Comparison of ENCODE assay signal across 8 cellular contexts in the genomic region with DNA sequence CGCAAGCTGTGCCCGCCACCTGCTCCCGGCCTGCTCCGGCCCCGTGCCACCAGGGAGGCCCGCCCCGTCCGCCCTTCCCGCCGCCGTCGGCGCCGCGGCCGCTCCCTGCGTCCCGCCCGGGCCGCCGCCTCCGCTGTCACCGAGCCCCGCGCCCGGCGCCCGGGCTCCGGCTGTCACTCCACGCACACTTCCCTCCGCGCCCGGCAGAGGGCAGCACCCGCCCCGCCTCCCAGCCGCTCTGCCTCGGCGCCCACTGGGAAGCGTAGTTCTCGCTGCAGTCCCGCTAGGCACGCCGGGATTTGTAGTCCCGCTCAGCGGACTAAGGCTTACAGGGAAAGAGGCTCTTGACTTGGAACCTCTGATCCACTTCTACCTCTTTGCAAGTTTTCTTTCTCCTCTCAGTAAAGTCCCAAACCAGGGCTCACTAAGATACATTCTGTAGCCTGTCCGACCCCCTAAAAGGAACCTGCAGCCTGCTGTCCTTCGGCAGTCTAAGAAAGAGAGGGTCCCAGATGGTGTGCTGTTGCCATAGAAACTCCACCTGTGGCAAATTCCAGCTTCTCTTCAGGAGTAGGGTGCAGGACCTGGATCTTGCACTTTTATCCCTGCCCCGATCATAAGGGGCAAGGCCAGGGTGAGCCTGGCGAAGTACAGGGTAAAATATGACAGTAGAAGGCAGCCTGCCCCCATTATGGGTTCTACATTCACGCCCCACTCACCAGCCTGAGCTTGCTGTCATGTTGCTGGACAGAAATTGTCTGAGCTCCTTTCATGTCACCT. TPM values are rescaled to one million over a fixed set of nuclear protein-coding genes. Genes with fewer than 3 reads are reported as not detected.
DNase-seq lines count a peak whose midpoint lies in the region; ATAC-seq and TF ChIP-seq lines count a peak whose summit lies in the region.

TFEB (minus strand) TSS at position 182 of the 780 bp plus-strand sequence. CDS start 44,395 bp downstream, outside the sequence.

- H3K36me3 Mint-ChIP-seq in activated T-helper 1 cell treated with anti-CD3 and anti-CD28 coated beads, Interleukin-12 subunit alpha, Interleukin-12 subunit beta, Interleukin-2, Interleukin-4 antibody, amounts not matched to agents 30 ng/mL and 10 ng/mL and 1 ng/mL, durations not matched to agents 14 hours and 24 hours and 36 hours (ENCODE audit: low read depth): no peaks in the 10 kb centered on the region
- H3K36me3 Mint-ChIP-seq in naive thymus-derived CD4-positive, alpha-beta T cell: no peaks in the 10 kb centered on the region
- peaks cover 10 to 15% of the 10 kb centered on the region in 2 donors for H3K36me3 Mint-ChIP-seq in stimulated activated naive B cell treated with anti-CD40 and anti-IgM and Interleukin-4, amounts not matched to agents 10 μg/mL and 1 μg/mL and 100 μg/mL, for 72 hours

- intact Hi-C loops in Panc1 (cut with micrococcal nuclease; ENCODE audit: unreplicated experiment): loop anchor here (10.0 kb wide), 1 partner anchor 49 kb away; the partner anchor contains the start of genes PRICKLE4 and TOMM6
- intact Hi-C loops in activated T-helper 1 cell treated with anti-CD3 and anti-CD28 coated beads, Interleukin-12 subunit alpha, Interleukin-12 subunit beta, Interleukin-2, Interleukin-4 antibody, amounts not matched to agents 30 ng/mL and 10 ng/mL and 1 ng/mL, durations not matched to agents 14 hours and 24 hours and 36 hours (cut with micrococcal nuclease): loop anchor here (1.0 to 10.0 kb wide), 10 partner anchors 28 to 1899 kb away; partner anchors contain the start of genes BYSL, CCND3, MAD2L1BP and MED20
- intact Hi-C loops in naive thymus-derived CD4-positive, alpha-beta T cell (cut with micrococcal nuclease): loop anchor here (1.0 to 10.0 kb wide), 19 partner anchors 28 to 1893 kb away; partner anchors contain the start of genes BYSL (in 2 of the 2), MED20 (in 2 of the 2), MRPS10 (in 2 of the 2) and PRICKLE4 (in 2 of the 2)

- H3K36me3 ChIP-seq in Panc1 (ENCODE audit: control insufficient read depth, insufficient read depth, low read length): no peaks in the 10 kb centered on the region; the same call in 1 of the 2 replicates
- peaks cover 0 to 4% (median 0%) of the 10 kb centered on the region in 3 experiments for H3K36me3 ChIP-seq in naive thymus-derived CD4-positive, alpha-beta T cell (ENCODE audit: control insufficient read depth in 2 of 3, insufficient read depth in 3 of 3, low read length in 3 of 3)

- POLR2A ChIA-PET in Panc1 (lab: Charles Lee): interaction anchor here (0.6 kb wide), 1 partner anchor 8 kb away, joined by 4 read pairs; no protein-coding TSS in a partner anchor
- POLR2A ChIA-PET in naive thymus-derived CD4-positive, alpha-beta T cell (lab: Charles Lee): interaction anchor here (0.6 to 2.2 kb wide), 4 partner anchors 49 to 1648 kb away, joined by 3 to 7 read pairs (median 4); no protein-coding TSS in a partner anchor

- BruUV-seq in Panc1 (replicated peaks; lab: Mats Ljungman, UMichigan): no TSS peak

- H3K27ac Mint-ChIP-seq in activated T-helper 1 cell treated with anti-CD3 and anti-CD28 coated beads, Interleukin-12 subunit alpha, Interleukin-12 subunit beta, Interleukin-2, Interleukin-4 antibody, amounts not matched to agents 30 ng/mL and 10 ng/mL and 1 ng/mL, durations not matched to agents 14 hours and 24 hours and 36 hours: peak within 1 kb of the TSS; percentile 31
- H3K27ac Mint-ChIP-seq in naive thymus-derived CD4-positive, alpha-beta T cell: peak within 1 kb of the TSS in 8 of 9 donors; percentile 34 to 84 (median 62)
- peak within 1 kb of the TSS; percentile 93 for H3K27ac Mint-ChIP-seq in stimulated activated naive B cell treated with anti-CD40 and anti-IgM and Interleukin-4, amounts not matched to agents 10 μg/mL and 1 μg/mL and 100 μg/mL, for 72 hours

- DNase-seq in DMS53 treated with DMSO at 0.1 percent for 48 hours (lab: John Stamatoyannopoulos, UW; ENCODE audit: unreplicated experiment) (peak; percentile 87), KG1 (lab: John Stamatoyannopoulos, UW) (peak; percentile 68), Panc1 (ENCODE audit: low read depth, low spot score) (peak; percentile 65), fibroblast of gingiva (ENCODE audit: low read depth) (peak; percentile 84)
- peak; percentile 92 for DNase-seq in activated T-helper 1 cell treated with anti-CD3 and anti-CD28 coated beads, Interleukin-12 subunit alpha, Interleukin-12 subunit beta, Interleukin-2, Interleukin-4 antibody, amounts not matched to agents 30 ng/mL and 10 ng/mL and 1 ng/mL, durations not matched to agents 14 hours and 24 hours and 36 hours (ENCODE audit: low spot score)
- DNase-seq in naive thymus-derived CD4-positive, alpha-beta T cell: peak; percentile 88 to 98 (median 93)
- peak; percentile 94 for DNase-seq in stimulated activated naive B cell treated with anti-CD40 and anti-IgM and Interleukin-4, amounts not matched to agents 10 μg/mL and 1 μg/mL and 100 μg/mL, for 72 hours

- H3K4me3 ChIP-seq in Panc1 (ENCODE audit: low read depth in 2 of 2, low read length in 2 of 2): peak within 1 kb of the TSS; percentile 64 to 86
- H3K4me3 ChIP-seq in naive thymus-derived CD4-positive, alpha-beta T cell (ENCODE audit: low read length): peak within 1 kb of the TSS; percentile 57

- H3K9me3 Mint-ChIP-seq in activated T-helper 1 cell treated with anti-CD3 and anti-CD28 coated beads, Interleukin-12 subunit alpha, Interleukin-12 subunit beta, Interleukin-2, Interleukin-4 antibody, amounts not matched to agents 30 ng/mL and 10 ng/mL and 1 ng/mL, durations not matched to agents 14 hours and 24 hours and 36 hours: no peaks in the 10 kb centered on the region
- H3K9me3 Mint-ChIP-seq in naive thymus-derived CD4-positive, alpha-beta T cell: no peaks in the 10 kb centered on the region
- no peaks in the 10 kb centered on the region for H3K9me3 Mint-ChIP-seq in stimulated activated naive B cell treated with anti-CD40 and anti-IgM and Interleukin-4, amounts not matched to agents 10 μg/mL and 1 μg/mL and 100 μg/mL, for 72 hours

- peaks cover 24% of the 10 kb centered on the region for H3K4me1 Mint-ChIP-seq in activated T-helper 1 cell treated with anti-CD3 and anti-CD28 coated beads, Interleukin-12 subunit alpha, Interleukin-12 subunit beta, Interleukin-2, Interleukin-4 antibody, amounts not matched to agents 30 ng/mL and 10 ng/mL and 1 ng/mL, durations not matched to agents 14 hours and 24 hours and 36 hours (ENCODE audit: low read depth)
- peaks cover 14 to 33% (median 25%) of the 10 kb centered on the region in 7 donors for H3K4me1 Mint-ChIP-seq in naive thymus-derived CD4-positive, alpha-beta T cell
- H3K4me1 Mint-ChIP-seq in stimulated activated naive B cell treated with anti-CD40 and anti-IgM and Interleukin-4, amounts not matched to agents 10 μg/mL and 1 μg/mL and 100 μg/mL, for 72 hours: peaks cover 20 to 25% of the 10 kb centered on the region in 2 donors

- ATAC-seq in GM21717 (IDR thresholded peaks at IDR 0.05; ENCODE audit: unreplicated experiment) (peak; percentile 45), Panc1 (peak; percentile 78)
- peak; percentile 87 for ATAC-seq in naive thymus-derived CD4-positive, alpha-beta T cell
- ATAC-seq in stimulated activated naive B cell treated with anti-CD40 and anti-IgM and Interleukin-4, amounts not matched to agents 10 μg/mL and 1 μg/mL and 100 μg/mL, for 72 hours (replicated peaks): peak; percentile 44 to 53

- in situ Hi-C loops in Panc1 (cut with HindIII; ENCODE audit: low pct_unique_long_range_greater_than_20kb, low sequenced_read_pairs): no loop called here

- H3K27me3 ChIP-seq in Panc1 (ENCODE audit: control insufficient read depth, insufficient read depth, low read length): no peaks in the 10 kb centered on the region
- no peaks in the 10 kb centered on the region for H3K27me3 ChIP-seq in naive thymus-derived CD4-positive, alpha-beta T cell (ENCODE audit: control insufficient read depth in 2 of 2, insufficient read depth in 2 of 2, low read length in 2 of 2)

- no peak within 1 kb of the TSS for H3K27ac ChIP-seq in Panc1 (ENCODE audit: low read length)
- peak within 1 kb of the TSS; percentile 80 for H3K27ac ChIP-seq in naive thymus-derived CD4-positive, alpha-beta T cell (ENCODE audit: low read depth, low read length)

- H3K4me1 ChIP-seq in Panc1 (ENCODE audit: control insufficient read depth, insufficient read depth, low read length): peaks cover 14% of the 10 kb centered on the region
- peaks cover 32 to 38% of the 10 kb centered on the region in 2 donors for H3K4me1 ChIP-seq in naive thymus-derived CD4-positive, alpha-beta T cell (ENCODE audit: control insufficient read depth in 2 of 2, insufficient read depth in 2 of 2, low read length in 2 of 2)

- no peaks in the 10 kb centered on the region for H3K9me3 ChIP-seq in Panc1 (ENCODE audit: control insufficient read depth, insufficient read depth, low read depth, low read length)
- H3K9me3 ChIP-seq in naive thymus-derived CD4-positive, alpha-beta T cell (ENCODE audit: control insufficient read depth in 2 of 3, low read length in 3 of 3): no peaks in the 10 kb centered on the region

- no peaks in the 10 kb centered on the region for H3K27me3 Mint-ChIP-seq in activated T-helper 1 cell treated with anti-CD3 and anti-CD28 coated beads, Interleukin-12 subunit alpha, Interleukin-12 subunit beta, Interleukin-2, Interleukin-4 antibody, amounts not matched to agents 30 ng/mL and 10 ng/mL and 1 ng/mL, durations not matched to agents 14 hours and 24 hours and 36 hours (ENCODE audit: insufficient read depth)
- H3K27me3 Mint-ChIP-seq in naive thymus-derived CD4-positive, alpha-beta T cell: no peaks in the 10 kb centered on the region
- H3K27me3 Mint-ChIP-seq in stimulated activated naive B cell treated with anti-CD40 and anti-IgM and Interleukin-4, amounts not matched to agents 10 μg/mL and 1 μg/mL and 100 μg/mL, for 72 hours: no peaks in the 10 kb centered on the region

- peak; percentile 99 for TF ChIP-seq CTCF in Panc1 (IDR thresholded peaks at IDR 0.05)

- H3K4me3 Mint-ChIP-seq in activated T-helper 1 cell treated with anti-CD3 and anti-CD28 coated beads, Interleukin-12 subunit alpha, Interleukin-12 subunit beta, Interleukin-2, Interleukin-4 antibody, amounts not matched to agents 30 ng/mL and 10 ng/mL and 1 ng/mL, durations not matched to agents 14 hours and 24 hours and 36 hours: peak within 1 kb of the TSS; percentile 80
- peak within 1 kb of the TSS; percentile 66 to 89 (median 80) for H3K4me3 Mint-ChIP-seq in naive thymus-derived CD4-positive, alpha-beta T cell
- peak within 1 kb of the TSS; percentile 82 to 88 for H3K4me3 Mint-ChIP-seq in stimulated activated naive B cell treated with anti-CD40 and anti-IgM and Interleukin-4, amounts not matched to agents 10 μg/mL and 1 μg/mL and 100 μg/mL, for 72 hours

- CTCF ChIA-PET in Panc1 (lab: Charles Lee): interaction anchor here (0.7 kb wide), 1 partner anchor 133 kb away, joined by 6 read pairs; no protein-coding TSS in a partner anchor
- CTCF ChIA-PET in naive thymus-derived CD4-positive, alpha-beta T cell (lab: Charles Lee): interaction anchor here (0.6 to 2.3 kb wide), 3 partner anchors 16 to 52 kb away, joined by 3 to 12 read pairs (median 3); partner anchors contain the start of gene TOMM6

RNA-seq across cellular contexts. Expression of gene TFEB, which starts in this region (rescaled TPM):
- total RNA-seq in Panc1 (2021; ENCODE audit: unreplicated experiment): 13.3 TPM
- 14.9 TPM for polyA plus RNA-seq in Panc1 (2012; ENCODE audit: insufficient read length)
- 15.6 and 17.2 TPM in 2 replicates for total RNA-seq in activated T-helper 1 cell treated with anti-CD3 and anti-CD28 coated beads, Interleukin-12 subunit alpha, Interleukin-12 subunit beta, Interleukin-2, Interleukin-4 antibody, amounts not matched to agents 30 ng/mL and 10 ng/mL and 1 ng/mL, durations not matched to agents 14 hours and 24 hours and 36 hours
- total RNA-seq in naive thymus-derived CD4-positive, alpha-beta T cell: 10 to 100 TPM in 3 of 5 experiments, 1 to 10 TPM in 2; 7.4 to 39.9 (median 11.8) TPM
- polyA plus RNA-seq in naive thymus-derived CD4-positive, alpha-beta T cell: 1 to 10 TPM; 2.4 to 6.0 TPM

Comparison
In these comparisons a context has a peak if more than half of its experiments do, and no peak if none do; other contexts are left out.
1. H3K27ac Mint-ChIP-seq: peak in every context shown above with its lines; median percentile 93 in stimulated activated naive B cell treated with anti-CD40 and anti-IgM and Interleukin-4, amounts not matched to agents 10 μg/mL and 1 μg/mL and 100 μg/mL, for 72 hours; 62 in naive thymus-derived CD4-positive, alpha-beta T cell; 31 in activated T-helper 1 cell treated with anti-CD3 and anti-CD28 coated beads, Interleukin-12 subunit alpha, Interleukin-12 subunit beta, Interleukin-2, Interleukin-4 antibody, amounts not matched to agents 30 ng/mL and 10 ng/mL and 1 ng/mL, durations not matched to agents 14 hours and 24 hours and 36 hours.